In genomic region chr1:203168991-203169390, GRCh38 we compare ENCODE assay signal across 25 cellular contexts. TPM values are rescaled to one million over a fixed set of nuclear protein-coding genes. Genes with fewer than 3 reads are reported as not detected.
"Had no signal": no experiment of that assay in that cellular context is flagged by ENCODE, and none has a peak within 500 bp of the region (broad histone marks: within the 10 kb centered on the region; RNA-seq: fewer than 3 reads in every experiment).

No MANE protein-coding gene starts in this region.

- H3K4me3 Mint-ChIP-seq: activated CD4-positive, alpha-beta memory T cell treated with anti-CD3 and anti-CD28 coated beads for 36 hours; activated CD4-positive, alpha-beta T cell treated with anti-CD3 and anti-CD28 coated beads, Interleukin-2, amount 10 ng/mL, durations not matched to agents 7 days and 5 days; activated naive CD8-positive, alpha-beta T cell treated with anti-CD3 and anti-CD28 coated beads, Interleukin-2, amount 10 ng/mL, durations not matched to agents 7 days and 5 days; activated T-cell treated with anti-CD3 and anti-CD28 coated beads, Interleukin-2, amount 50 U/mL, for 4 hours; T-cell had no signal

- H3K4me1 Mint-ChIP-seq: activated CD4-positive, alpha-beta T cell treated with anti-CD3 and anti-CD28 coated beads, Interleukin-2, amount 10 ng/mL, durations not matched to agents 7 days and 5 days; T-cell had no signal

- H3K27ac Mint-ChIP-seq: activated CD4-positive, alpha-beta memory T cell treated with anti-CD3 and anti-CD28 coated beads for 36 hours; activated CD4-positive, alpha-beta T cell treated with anti-CD3 and anti-CD28 coated beads, Interleukin-2, amount 10 ng/mL, durations not matched to agents 7 days and 5 days; activated naive CD8-positive, alpha-beta T cell treated with anti-CD3 and anti-CD28 coated beads, Interleukin-2, amount 10 ng/mL, durations not matched to agents 7 days and 5 days; T-cell had no signal

- H3K27me3 Mint-ChIP-seq: activated CD4-positive, alpha-beta T cell treated with anti-CD3 and anti-CD28 coated beads, Interleukin-2, amount 10 ng/mL, durations not matched to agents 7 days and 5 days had no signal

- H3K9me3 Mint-ChIP-seq: activated CD4-positive, alpha-beta memory T cell treated with anti-CD3 and anti-CD28 coated beads for 36 hours; activated CD4-positive, alpha-beta T cell treated with anti-CD3 and anti-CD28 coated beads, Interleukin-2, amount 10 ng/mL, durations not matched to agents 7 days and 5 days; activated naive CD8-positive, alpha-beta T cell treated with anti-CD3 and anti-CD28 coated beads, Interleukin-2, amount 10 ng/mL, durations not matched to agents 7 days and 5 days; activated T-cell treated with anti-CD3 and anti-CD28 coated beads, Interleukin-2, amount 50 U/mL, for 4 hours; T-cell had no signal

- ATAC-seq: activated T-cell treated with anti-CD3 and anti-CD28 coated beads, Interleukin-2, amount 50 U/mL, for 4 hours; T-cell had no signal

- DNase-seq: activated CD4-positive, alpha-beta memory T cell treated with anti-CD3 and anti-CD28 coated beads for 36 hours; activated CD4-positive, alpha-beta T cell treated with anti-CD3 and anti-CD28 coated beads, Interleukin-2, amount 10 ng/mL, durations not matched to agents 7 days and 5 days; activated CD4-positive, CD25-positive, alpha-beta regulatory T cell; activated CD8-positive, alpha-beta memory T cell treated with anti-CD3 and anti-CD28 coated beads for 24 hours; activated gamma-delta T cell treated with Interleukin-2 at 50 U/mL for 16 hours; activated naive CD4-positive, alpha-beta T cell treated with anti-CD3 and anti-CD28 coated beads, Interleukin-2, amount 50 U/mL, for 16 hours; activated naive CD8-positive, alpha-beta T cell treated with anti-CD3 and anti-CD28 coated beads, Interleukin-2, amount 10 ng/mL, durations not matched to agents 7 days and 5 days; activated T-cell treated with anti-CD3 and anti-CD28 coated beads, Interleukin-2, amount 50 U/mL, for 4 hours; adrenal gland; anterior cingulate cortex; KG1; NCI-H1092; NCI-H1417; NCI-H1930; NCI-H2171; NCI-H2227 treated with DMSO at 0.1 percent for 48 hours; NCI-H446 treated with DMSO at 0.1 percent for 48 hours; NCI-H524 treated with DMSO at 0.1 percent for 48 hours; NCI-H774; T-cell; T-helper 2 cell; T1000 had no signal

RNA-seq across cellular contexts. Expression of gene MYBPH, which starts 6.6 kb away (rescaled TPM):
- total RNA-seq: activated CD4-positive, alpha-beta memory T cell treated with anti-CD3 and anti-CD28 coated beads for 36 hours; activated CD4-positive, alpha-beta T cell treated with anti-CD3 and anti-CD28 coated beads, Interleukin-2, amount 10 ng/mL, durations not matched to agents 7 days and 5 days; activated naive CD8-positive, alpha-beta T cell treated with anti-CD3 and anti-CD28 coated beads, Interleukin-2, amount 10 ng/mL, durations not matched to agents 7 days and 5 days; activated T-cell treated with anti-CD3 and anti-CD28 coated beads, Interleukin-2, amount 50 U/mL, for 4 hours; adrenal gland; MCF 10A; OCI-LY7; T-cell had no signal

RNA-seq across cellular contexts. Expression of gene CHI3L1, which starts 17.5 kb away (rescaled TPM):
- total RNA-seq: activated CD4-positive, alpha-beta memory T cell treated with anti-CD3 and anti-CD28 coated beads for 36 hours; activated CD4-positive, alpha-beta T cell treated with anti-CD3 and anti-CD28 coated beads, Interleukin-2, amount 10 ng/mL, durations not matched to agents 7 days and 5 days; activated T-cell treated with anti-CD3 and anti-CD28 coated beads, Interleukin-2, amount 50 U/mL, for 4 hours; OCI-LY7; RPMI7951 had no signal

RNA-seq across cellular contexts. Expression of gene ADORA1, which starts 41.5 kb away (rescaled TPM):
- total RNA-seq: activated CD4-positive, alpha-beta memory T cell treated with anti-CD3 and anti-CD28 coated beads for 36 hours; activated CD4-positive, alpha-beta T cell treated with anti-CD3 and anti-CD28 coated beads, Interleukin-2, amount 10 ng/mL, durations not matched to agents 7 days and 5 days; activated naive CD8-positive, alpha-beta T cell treated with anti-CD3 and anti-CD28 coated beads, Interleukin-2, amount 10 ng/mL, durations not matched to agents 7 days and 5 days; OCI-LY7; T-cell had no signal
